8 cellular contexts compared by ENCODE assay signal in the genomic region with DNA sequence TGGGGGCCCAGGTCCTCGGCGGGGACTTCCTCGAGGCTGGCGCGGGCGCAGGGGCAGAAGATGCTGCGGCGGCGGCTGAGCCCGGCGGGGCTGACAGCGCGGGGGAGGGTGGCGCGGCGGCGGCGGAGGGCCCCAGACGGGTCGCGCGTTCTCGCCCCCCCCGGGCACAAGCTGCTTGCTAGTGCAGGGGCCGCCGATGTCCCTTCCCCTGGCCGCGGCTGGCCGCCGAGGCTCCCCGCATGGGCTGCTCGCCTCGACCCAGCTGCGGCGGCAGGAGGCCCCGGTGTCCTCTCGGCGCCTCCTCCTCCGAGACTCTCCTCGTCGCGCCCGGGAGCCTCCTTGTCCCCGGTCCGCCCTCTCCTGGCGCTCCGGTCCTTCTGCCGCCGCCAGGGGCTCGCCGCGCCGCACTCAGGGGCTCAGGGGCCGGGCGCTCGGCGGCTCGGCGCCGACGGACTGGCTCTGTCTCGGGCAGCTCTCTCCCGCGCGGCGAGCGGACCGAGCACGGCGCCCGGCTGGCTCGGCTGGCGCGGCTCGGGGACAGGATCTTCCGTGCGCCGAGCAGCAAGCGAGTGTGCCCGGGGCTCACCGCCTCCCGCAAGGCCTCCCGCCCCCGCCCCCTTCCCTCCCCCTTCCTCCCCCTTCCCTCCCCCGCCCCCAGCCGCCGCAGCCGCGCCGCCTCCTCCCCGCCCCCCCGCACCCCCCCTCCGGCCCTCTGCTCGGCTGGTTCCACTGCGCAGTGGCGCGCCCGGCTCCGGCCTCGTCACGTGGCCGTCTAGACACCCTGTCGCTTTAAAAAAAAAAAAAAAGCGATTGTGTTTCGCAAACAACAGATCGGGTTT. TPM values are rescaled to one million over a fixed set of nuclear protein-coding genes. Genes with fewer than 3 reads are reported as not detected.
DNase-seq lines count a peak whose midpoint lies in the region; ATAC-seq and TF ChIP-seq lines count a peak whose summit lies in the region.

No MANE protein-coding gene starts in this region.

- TF ChIP-seq CTCF in activated B cell treated with CpG ODN at 0.5 μM for 24 hours (IDR thresholded peaks at IDR 0.05) = no peak

- peak overlapping the region; percentile 95 for H3K4me3 Mint-ChIP-seq in activated B cell treated with CpG ODN at 0.5 μM for 24 hours

- in situ Hi-C loops in ACHN (cut with HindIII; ENCODE audit: low pct_ligation_motif_present, low pct_unique_long_range_greater_than_20kb, low sequenced_read_pairs) = no loop called here

- H3K27ac Mint-ChIP-seq in activated B cell treated with CpG ODN at 0.5 μM for 24 hours = peak overlapping the region; percentile 98

- H3K27me3 Mint-ChIP-seq in activated B cell treated with CpG ODN at 0.5 μM for 24 hours = no peaks in the 10 kb centered on the region

- peaks cover 32% of the 10 kb centered on the region for H3K4me1 Mint-ChIP-seq in activated B cell treated with CpG ODN at 0.5 μM for 24 hours

- peaks cover 8% of the 10 kb centered on the region for H3K36me3 Mint-ChIP-seq in activated B cell treated with CpG ODN at 0.5 μM for 24 hours (ENCODE audit: low read depth)

- DNase-seq in ACHN = peak; percentile 85
- peak; percentile 89 for DNase-seq in NCI-H2227 treated with DMSO at 0.1 percent for 48 hours (lab: John Stamatoyannopoulos, UW)
- DNase-seq in activated B cell treated with CpG ODN at 0.5 μM for 24 hours = peak; percentile 77
- DNase-seq in central memory CD4-positive, alpha-beta T cell = peak; percentile 76
- DNase-seq in islet precursor cell = peak; percentile 93
- DNase-seq in stimulated activated CD4-positive, alpha-beta T cell treated with anti-CD3 and anti-CD28 coated beads, Interleukin-12 subunit alpha, Interleukin-12 subunit beta, amount 100 ng/mL, for 4 hours = peak; percentile 71

- POLR2A ChIA-PET in activated B cell treated with CpG ODN at 0.5 μM for 24 hours (lab: Charles Lee) = interaction anchor here (0.6 to 2.8 kb wide), 29 partner anchors 11 to 1932 kb away, joined by 3 to 37 read pairs (median 5); a partner anchor contains a TSS

- CTCF ChIA-PET in activated B cell treated with CpG ODN at 0.5 μM for 24 hours (lab: Charles Lee) = interaction anchor here (0.6 to 2.4 kb wide), 6 partner anchors 14 to 174 kb away, joined by 3 to 11 read pairs (median 6); no protein-coding TSS in a partner anchor

- ATAC-seq in GM18870 (IDR thresholded peaks at IDR 0.05; ENCODE audit: unreplicated experiment) (peak; percentile 27), HG03095 (IDR thresholded peaks at IDR 0.05; ENCODE audit: unreplicated experiment) (peak; percentile 30), activated B cell treated with CpG ODN at 0.5 μM for 24 hours (ENCODE audit: low read depth) (peak; percentile 46)

- H3K9me3 Mint-ChIP-seq in activated B cell treated with CpG ODN at 0.5 μM for 24 hours = no peaks in the 10 kb centered on the region

- intact Hi-C loops in activated B cell treated with CpG ODN at 0.5 μM for 24 hours (cut with micrococcal nuclease) = loop anchor here (1.0 to 5.0 kb wide), 10 partner anchors 18 to 1336 kb away; a partner anchor contains a TSS

RNA-seq across cellular contexts. Expression of a gene that starts 0.9 kb away (rescaled TPM):
- 6.8 and 6.9 TPM in 2 replicates for total RNA-seq in activated B cell treated with CpG ODN at 0.5 μM for 24 hours

Comparison
In these comparisons a context has a peak if more than half of its experiments do, and no peak if none do; other contexts are left out.
1. Peak in every context shown above with its lines: DNase-seq and ATAC-seq.